8 cellular contexts compared by ENCODE assay signal in genomic region chr10:97543025-97543546, GRCh38. TPM values are rescaled to one million over a fixed set of nuclear protein-coding genes. Genes with fewer than 3 reads are reported as not detected.
DNase-seq lines count a peak whose midpoint lies in the region; ATAC-seq and TF ChIP-seq lines count a peak whose summit lies in the region.

No MANE protein-coding gene starts in this region.

- no peaks in the 10 kb centered on the region for H3K9me3 ChIP-seq in Panc1 (ENCODE audit: control insufficient read depth, insufficient read depth, low read depth, low read length)
- no peaks in the 10 kb centered on the region for H3K9me3 ChIP-seq in heart left ventricle
- no peaks in the 10 kb centered on the region for H3K9me3 ChIP-seq in prostate gland

- H3K4me1 ChIP-seq in Panc1 (ENCODE audit: control insufficient read depth, insufficient read depth, low read length) (peaks cover 69% of the 10 kb centered on the region), heart left ventricle (peaks cover 0 to 75% (median 57%) of the 10 kb centered on the region in 12 donors), prostate gland (replicated peaks) (peaks cover 8% of the 10 kb centered on the region)

- ATAC-seq in Panc1, result peak; percentile 77
- ATAC-seq in activated naive CD4-positive, alpha-beta T cell treated with anti-CD3 and anti-CD28 coated beads, Interleukin-2, amount 50 U/mL, for 72 hours, result peak; percentile 95 to 98
- peak; percentile 78 to 92 (median 88) for ATAC-seq in heart left ventricle

- H3K27ac Mint-ChIP-seq in activated naive CD4-positive, alpha-beta T cell treated with anti-CD3 and anti-CD28 coated beads, Interleukin-2, amount 50 U/mL, for 72 hours, result peak overlapping the region; percentile 78 to 81

- H3K4me3 ChIP-seq in Panc1 (ENCODE audit: low read depth in 2 of 2, low read length in 2 of 2), result 0 out of 4 replicates have a peak overlapping the region, but pooled peaks of 1 of the 2 experiments have one; percentile 6
- no peak overlapping the region for H3K4me3 ChIP-seq in heart left ventricle
- H3K4me3 ChIP-seq in prostate gland, result no peak overlapping the region

- TF ChIP-seq CTCF in Panc1 (IDR thresholded peaks at IDR 0.05) (no peak), heart left ventricle (IDR thresholded peaks at IDR 0.05) (no peak), prostate gland (IDR thresholded peaks at IDR 0.05) (no peak)

- H3K36me3 Mint-ChIP-seq in activated naive CD4-positive, alpha-beta T cell treated with anti-CD3 and anti-CD28 coated beads, Interleukin-2, amount 50 U/mL, for 72 hours, result no peaks in the 10 kb centered on the region

- no peaks in the 10 kb centered on the region for H3K36me3 ChIP-seq in Panc1 (ENCODE audit: control insufficient read depth, insufficient read depth, low read length)
- H3K36me3 ChIP-seq in heart left ventricle, result no peaks in the 10 kb centered on the region
- H3K36me3 ChIP-seq in prostate gland, result no peaks in the 10 kb centered on the region

- CTCF ChIA-PET in Panc1 (lab: Charles Lee), result no interaction called here

- H3K9me3 Mint-ChIP-seq in activated naive CD4-positive, alpha-beta T cell treated with anti-CD3 and anti-CD28 coated beads, Interleukin-2, amount 50 U/mL, for 72 hours, result no peaks in the 10 kb centered on the region

- H3K27me3 ChIP-seq in Panc1 (ENCODE audit: control insufficient read depth, insufficient read depth, low read length) (no peaks in the 10 kb centered on the region), heart left ventricle (no peaks in the 10 kb centered on the region), prostate gland (replicated peaks; ENCODE audit: insufficient read depth) (no peaks in the 10 kb centered on the region)

- WGBS in heart left ventricle, 4 donors, result 38 to 46% (median 45%) methylated on average over 10 of the region's 10 CpGs
- 60% methylated on average over 10 of the region's 10 CpGs for WGBS in prostate gland

- in situ Hi-C loops in Panc1 (cut with HindIII; ENCODE audit: low pct_unique_long_range_greater_than_20kb, low sequenced_read_pairs), result no loop called here

- POLR2A ChIA-PET in Panc1 (lab: Charles Lee), result no interaction called here

- intact Hi-C loops in Panc1 (cut with micrococcal nuclease; ENCODE audit: unreplicated experiment), result loop anchor here (5.0 kb wide), 1 partner anchor 46 kb away; the partner anchor contains the start of genes MMS19 and UBTD1
- intact Hi-C loops in heart left ventricle (cut with DNase I), result loop anchor here in 3 of 10 donors (1.0 to 10.0 kb wide), 4 partner anchors 18 to 48 kb away; partner anchors contain the start of genes MMS19 (in 3 of the 3) and UBTD1 (in 3 of the 3)
- intact Hi-C loops in prostate gland (cut with DNase I), result loop anchor here (5.0 kb wide), 1 partner anchor 46 kb away; the partner anchor contains the start of genes MMS19 and UBTD1

- H3K27ac ChIP-seq in Panc1 (ENCODE audit: low read length) (peak overlapping the region; percentile 95), heart left ventricle (peak overlapping the region; percentile 77 to 97 (median 88)), prostate gland (peak overlapping the region; percentile 78 to 82)

- no TSS peak for BruUV-seq in Panc1 (replicated peaks; lab: Mats Ljungman, UMichigan)

- DNase-seq in ELR (ENCODE audit: low read depth) (peak; percentile 99), Panc1 (ENCODE audit: low read depth, low spot score) (peak; percentile 67), heart left ventricle (peak; percentile 83 to 94 (median 88)), prostate gland (ENCODE audit: low spot score) (peak; percentile 51), NAMALWA (ENCODE audit: low spot score) (no peak), NCI-H748 (lab: John Stamatoyannopoulos, UW; ENCODE audit: unreplicated experiment) (no peak), NCI-H2107 treated with DMSO at 0.1 percent for 48 hours (lab: John Stamatoyannopoulos, UW; ENCODE audit: unreplicated experiment) (no peak)
- peak; percentile 75 to 86 for DNase-seq in activated naive CD4-positive, alpha-beta T cell treated with anti-CD3 and anti-CD28 coated beads, Interleukin-2, amount 50 U/mL, for 72 hours (ENCODE audit: low spot score in 2 of 2)

- TF ChIP-seq POLR2A in heart left ventricle (IDR thresholded peaks at IDR 0.05) (peak in 1 of 2 donors; percentile 31), prostate gland (IDR thresholded peaks at IDR 0.05) (no peak)

RNA-seq across cellular contexts. Expression of gene ANKRD2, which starts 29.5 kb away (rescaled TPM):
- total RNA-seq in Panc1 (2021; ENCODE audit: unreplicated experiment) (0.98 TPM), heart left ventricle (1,000 to 10,000 TPM in 1 of 9 donors, 100 to 1,000 TPM in 6, 10 to 100 TPM in 2; 56.7 to 2,367 (median 517) TPM), prostate gland (10 to 100 TPM in 1 of 2 donors, not detected in 1; 13.9 TPM)
- polyA plus RNA-seq in Panc1 (2012; ENCODE audit: insufficient read length), result 0.56 TPM
- under 1 TPM; 0.25 to 0.39 TPM for total RNA-seq in activated naive CD4-positive, alpha-beta T cell treated with anti-CD3 and anti-CD28 coated beads, Interleukin-2, amount 50 U/mL, for 72 hours
- 100 to 1,000 TPM; 450 to 857 TPM for polyA plus RNA-seq in heart left ventricle

RNA-seq across cellular contexts. Expression of gene HOGA1, which starts 41.1 kb away (rescaled TPM):
- 0.08 TPM for total RNA-seq in Panc1 (2021; ENCODE audit: unreplicated experiment)
- 0.16 TPM for polyA plus RNA-seq in Panc1 (2012; ENCODE audit: insufficient read length)
- total RNA-seq in activated naive CD4-positive, alpha-beta T cell treated with anti-CD3 and anti-CD28 coated beads, Interleukin-2, amount 50 U/mL, for 72 hours, result not detected
- 10 to 100 TPM in 8 of 9 donors, 1 to 10 TPM in 1; 7.5 to 82.6 (median 19.2) TPM for total RNA-seq in heart left ventricle
- 10 to 100 TPM; 35.2 to 73.4 TPM for polyA plus RNA-seq in heart left ventricle
- 1 to 10 TPM; 1.0 to 2.7 TPM for total RNA-seq in prostate gland

RNA-seq across cellular contexts. Expression of gene UBTD1, which starts 44.4 kb away (rescaled TPM):
- total RNA-seq in Panc1 (2021; ENCODE audit: unreplicated experiment) (55.6 TPM), heart left ventricle (10 to 100 TPM; 18.2 to 42.9 (median 27.7) TPM), prostate gland (10 to 100 TPM; 10.0 to 93.8 TPM)
- polyA plus RNA-seq in Panc1 (2012; ENCODE audit: insufficient read length), result 63.0 TPM
- total RNA-seq in activated naive CD4-positive, alpha-beta T cell treated with anti-CD3 and anti-CD28 coated beads, Interleukin-2, amount 50 U/mL, for 72 hours, result 1 to 10 TPM; 1.9 to 3.5 TPM
- polyA plus RNA-seq in heart left ventricle, result 10 to 100 TPM; 49.0 to 49.7 TPM

RNA-seq across cellular contexts. Expression of gene MMS19, which starts 44.9 kb away (rescaled TPM):
- total RNA-seq in Panc1 (2021; ENCODE audit: unreplicated experiment) (83.3 TPM), heart left ventricle (10 to 100 TPM; 30.2 to 63.5 (median 48.1) TPM), prostate gland (100 to 1,000 TPM in 1 of 2 donors, 10 to 100 TPM in 1; 41.5 to 207 TPM)
- polyA plus RNA-seq in Panc1 (2012; ENCODE audit: insufficient read length), result 81.5 TPM
- total RNA-seq in activated naive CD4-positive, alpha-beta T cell treated with anti-CD3 and anti-CD28 coated beads, Interleukin-2, amount 50 U/mL, for 72 hours, result 100 to 1,000 TPM in 1 of 2 donors, 10 to 100 TPM in 1; 74.2 to 125 TPM
- polyA plus RNA-seq in heart left ventricle, result 10 to 100 TPM; 43.9 to 52.0 TPM

RNA-seq across cellular contexts. Expression of gene C10orf62, which starts 46.4 kb away (rescaled TPM):
- total RNA-seq in Panc1 (2021; ENCODE audit: unreplicated experiment) (not detected), heart left ventricle (1 to 10 TPM in 2 of 9 donors, under 1 TPM in 7; 0.24 to 2.1 (median 0.58) TPM), prostate gland (10 to 100 TPM in 1 of 2 donors, not detected in 1; 14.0 TPM)
- not detected for polyA plus RNA-seq in Panc1 (2012; ENCODE audit: insufficient read length)
- not detected for total RNA-seq in activated naive CD4-positive, alpha-beta T cell treated with anti-CD3 and anti-CD28 coated beads, Interleukin-2, amount 50 U/mL, for 72 hours
- 1 to 10 TPM; 1.3 to 1.8 TPM for polyA plus RNA-seq in heart left ventricle

Comparison
In these comparisons a context has a peak if more than half of its experiments do, and no peak if none do; other contexts are left out.
1. DNase-seq: peak in ELR (single experiment), Panc1 (single experiment), activated naive CD4-positive, alpha-beta T cell treated with anti-CD3 and anti-CD28 coated beads, Interleukin-2, amount 50 U/mL, for 72 hours (2 of 2), heart left ventricle (5 of 5) and prostate gland (single experiment); none in NAMALWA (single experiment), NCI-H748 (single experiment) and NCI-H2107 treated with DMSO at 0.1 percent for 48 hours (single experiment).
2. Peak in every context shown above with its lines, with median percentiles within 50 percentile points of each other: ATAC-seq and H3K27ac ChIP-seq.